3 cellular contexts compared by ENCODE assay signal in genomic region chr9:41838953-41839352, GRCh38.
DNase-seq lines count a peak whose midpoint lies in the region; ATAC-seq, FAIRE-seq and TF ChIP-seq lines count a peak whose summit lies in the region.
"Not testable (repeated sequence)": the region's sequence is repeated elsewhere in the genome, so short reads cannot be mapped to it uniquely, and the experiment has no call there.

No MANE protein-coding gene starts in this region.

- H3K9me3 ChIP-seq in HepG2 (ENCODE audit: low read length); upper lobe of right lung: not testable (repeated sequence)

- TF ChIP-seq CTCF in HepG2 (CRISPR knock-in tag; IDR thresholded peaks at IDR 0.05); upper lobe of right lung (IDR thresholded peaks at IDR 0.05): not testable (repeated sequence)

- H3K36me3 Mint-ChIP-seq in stimulated activated effector memory CD8-positive, alpha-beta T cell treated with anti-CD3 and anti-CD28 coated beads, Interleukin-12 subunit alpha, Interleukin-12 subunit beta, amount 100 ng/mL, for 72 hours = not testable (repeated sequence)

- peak; percentile 55; the same call in 2 of the 3 replicates for ATAC-seq in HepG2
- peak; percentile 27 for ATAC-seq in stimulated activated effector memory CD8-positive, alpha-beta T cell treated with anti-CD3 and anti-CD28 coated beads, Interleukin-12 subunit alpha, Interleukin-12 subunit beta, amount 100 ng/mL, for 72 hours
- ATAC-seq in upper lobe of right lung = peak; percentile 44

- TF ChIP-seq EP300 in HepG2 (IDR thresholded peaks at IDR 0.05; ENCODE audit: low read depth in 2 of 2, low read length in 2 of 2); HepG2 (CRISPR knock-in tag; IDR thresholded peaks at IDR 0.05; ENCODE audit: borderline replicate concordance): not testable (repeated sequence)

- not testable (repeated sequence) for H3K4me2 ChIP-seq in HepG2 (ENCODE audit: low read depth, low read length)

- POLR2A ChIA-PET in HepG2 (lab: Yijun Ruan, JAX) = not testable (repeated sequence)

- not testable (repeated sequence) for H3K36me3 ChIP-seq in HepG2 (replicated peaks in 1 of 2; ENCODE audit: control insufficient read depth in 1 of 2, insufficient read depth in 2 of 2, low read length in 2 of 2); upper lobe of right lung

- BruUV-seq in HepG2 (replicated peaks; lab: Mats Ljungman, UMichigan) = not testable (repeated sequence)

- TF ChIP-seq POLR2A in HepG2 (IDR thresholded peaks at IDR 0.05; ENCODE audit: insufficient read depth in 1 of 2, low read depth in 2 of 2, low read length in 2 of 2) = not testable (repeated sequence)

- in situ Hi-C loops in HepG2 (cut with HindIII; ENCODE audit: extremely low pct_ligation_motif_present, low pct_unique_long_range_greater_than_20kb) = not testable (repeated sequence)

- not testable (repeated sequence) for H3K79me2 ChIP-seq in HepG2 (ENCODE audit: insufficient read depth, low read length)

- H3K4me3 Mint-ChIP-seq in stimulated activated effector memory CD8-positive, alpha-beta T cell treated with anti-CD3 and anti-CD28 coated beads, Interleukin-12 subunit alpha, Interleukin-12 subunit beta, amount 100 ng/mL, for 72 hours = not testable (repeated sequence)

- H3K9ac ChIP-seq in HepG2 (ENCODE audit: insufficient read depth, low read depth, low read length) = not testable (repeated sequence)

- no CpG with 5 or more reads among the region's 4 CpGs for WGBS in HepG2 (ENCODE audit: low lambda C conversion rate)

- H3K4me1 Mint-ChIP-seq in stimulated activated effector memory CD8-positive, alpha-beta T cell treated with anti-CD3 and anti-CD28 coated beads, Interleukin-12 subunit alpha, Interleukin-12 subunit beta, amount 100 ng/mL, for 72 hours = not testable (repeated sequence)

- FAIRE-seq in HepG2 (lab: Jason Lieb, UNC) = not testable (repeated sequence)

- not testable (repeated sequence) for H2AFZ ChIP-seq in HepG2 (ENCODE audit: low read length)

- DNase-seq in HepG2 (ENCODE audit: low spot score); stimulated activated effector memory CD8-positive, alpha-beta T cell treated with anti-CD3 and anti-CD28 coated beads, Interleukin-12 subunit alpha, Interleukin-12 subunit beta, amount 100 ng/mL, for 72 hours (ENCODE audit: low spot score in 2 of 2); upper lobe of right lung: not testable (repeated sequence)

- not testable (repeated sequence) for H3K27ac Mint-ChIP-seq in stimulated activated effector memory CD8-positive, alpha-beta T cell treated with anti-CD3 and anti-CD28 coated beads, Interleukin-12 subunit alpha, Interleukin-12 subunit beta, amount 100 ng/mL, for 72 hours

- not testable (repeated sequence) for TF ChIP-seq RAD21 in HepG2 (CRISPR knock-in tag; IDR thresholded peaks at IDR 0.05)

- H3K27ac ChIP-seq in HepG2 (ENCODE audit: extremely low read length, insufficient read depth, low read length); upper lobe of right lung: not testable (repeated sequence)

- CTCF ChIA-PET in HepG2 (lab: Yijun Ruan, JAX; ENCODE audit: low intra/inter-chr PET ratio, low total read pairs) = not testable (repeated sequence)

- not testable (repeated sequence) for H3K4me1 ChIP-seq in HepG2 (ENCODE audit: insufficient read depth, low read length); upper lobe of right lung

- not testable (repeated sequence) for H3K9me3 Mint-ChIP-seq in stimulated activated effector memory CD8-positive, alpha-beta T cell treated with anti-CD3 and anti-CD28 coated beads, Interleukin-12 subunit alpha, Interleukin-12 subunit beta, amount 100 ng/mL, for 72 hours

- not testable (repeated sequence) for H3K4me3 ChIP-seq in HepG2 (replicated peaks in 1 of 3; ENCODE audit: insufficient read depth in 1 of 3, low read depth in 2 of 3, low read length in 3 of 3); upper lobe of right lung

- H4K20me1 ChIP-seq in HepG2 (ENCODE audit: insufficient read depth, low read length) = not testable (repeated sequence)

- H3K27me3 ChIP-seq in HepG2 (ENCODE audit: control insufficient read depth in 1 of 2, insufficient read depth in 2 of 2, low read length in 2 of 2); upper lobe of right lung: not testable (repeated sequence)

- intact Hi-C loops in HepG2 (cut with micrococcal nuclease; ENCODE audit: unreplicated experiment); upper lobe of right lung (cut with DNase I): not testable (repeated sequence)
